ENCODE assay signal across 17 cellular contexts in the genomic region with DNA sequence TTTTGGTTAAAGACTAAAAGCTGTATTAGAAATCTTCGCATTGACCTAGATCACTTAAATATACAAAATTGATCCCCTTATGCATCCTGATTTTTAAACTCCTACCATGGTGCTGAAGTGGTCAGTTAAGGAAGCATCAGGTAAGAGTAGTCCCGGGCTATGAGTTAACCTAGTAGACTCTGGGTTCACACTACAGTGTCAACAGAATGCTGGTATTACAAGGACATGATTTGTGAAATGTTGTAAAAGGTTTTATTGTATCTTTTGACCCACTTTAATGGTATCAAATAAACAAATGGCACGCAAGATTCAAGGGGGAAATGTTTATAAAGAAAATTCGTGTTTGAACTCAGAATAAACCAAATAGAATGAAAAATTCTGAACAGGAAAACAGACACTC. TPM values are rescaled to one million over a fixed set of nuclear protein-coding genes. Genes with fewer than 3 reads are reported as not detected.
DNase-seq lines count a peak whose midpoint lies in the region; ATAC-seq, FAIRE-seq and TF ChIP-seq lines count a peak whose summit lies in the region.
"Had no signal": no experiment of that assay in that cellular context is flagged by ENCODE, and none has a peak within 500 bp of the region (broad histone marks: within the 10 kb centered on the region; RNA-seq: fewer than 3 reads in every experiment).

No MANE protein-coding gene starts in this region.

- H2AFZ ChIP-seq in PC-3 (ENCODE audit: low read length): 0 out of 2 replicates have a peak overlapping the region, but pooled peaks have one; percentile 1
- no peak overlapping the region for H2AFZ ChIP-seq in K562 (ENCODE audit: low read depth, low read length)

- in situ Hi-C loops in K562 (cut with MboI): loop anchor here (10.0 kb wide), 1 partner anchor 347 kb away; no protein-coding TSS in a partner anchor

- peaks cover 59% of the 10 kb centered on the region for H3K4me1 ChIP-seq in PC-3 (ENCODE audit: insufficient read depth, low read length)
- H3K4me1 ChIP-seq in K562 (replicated peaks in 1 of 2; ENCODE audit: control insufficient read depth in 2 of 2, insufficient read depth in 2 of 2, low read length in 2 of 2): no peaks in the 10 kb centered on the region
- peaks cover 7% of the 10 kb centered on the region for H3K4me1 ChIP-seq in mesodermal cell (ENCODE audit: control insufficient read depth, insufficient read depth, low read length, poor library complexity, severe bottlenecking)
- H3K4me1 ChIP-seq: right atrium auricular region had no signal

- intact Hi-C loops in PC-3 (cut with micrococcal nuclease) (loop anchor here (1.0 to 10.0 kb wide), 9 partner anchors 11 to 607 kb away; no protein-coding TSS in a partner anchor), K562 (cut with micrococcal nuclease) (no loop called here)

- TF ChIP-seq EP300 in K562 (IDR thresholded peaks at IDR 0.05; ENCODE audit: low read length): no peak

- no peak for TF ChIP-seq POLR2A in K562 (conservative IDR thresholded peaks at IDR 0.05)

- H3K9me3 ChIP-seq in AG04450 (ENCODE audit: control insufficient read depth, insufficient read depth, low read length) (no peaks in the 10 kb centered on the region), PC-3 (ENCODE audit: low read length) (no peaks in the 10 kb centered on the region), K562 (replicated peaks; ENCODE audit: control insufficient read depth, insufficient read depth, low read depth, low read length) (no peaks in the 10 kb centered on the region), mesodermal cell (ENCODE audit: control insufficient read depth, low read length) (no peaks in the 10 kb centered on the region)
- H3K9me3 ChIP-seq: right atrium auricular region had no signal

- H3F3A ChIP-seq in PC-3 (ENCODE audit: low read length, unreplicated experiment): peaks cover 25% of the 10 kb centered on the region

- CTCF ChIA-PET in AG04450 (lab: Charles Lee): interaction anchor here (1.2 to 1.3 kb wide), 2 partner anchors 13 to 33 kb away, joined by 3 to 7 read pairs; no protein-coding TSS in a partner anchor
- CTCF ChIA-PET in PC-3 (lab: Charles Lee): interaction anchor here (0.7 to 1.9 kb wide), 4 partner anchors 147 to 330 kb away, joined by 4 to 11 read pairs (median 4); no protein-coding TSS in a partner anchor
- CTCF ChIA-PET in K562 (lab: Yijun Ruan, JAX; ENCODE audit: low intra/inter-chr PET ratio): no interaction called here

- H3K4me2 ChIP-seq in PC-3 (ENCODE audit: low read length) (peak overlapping the region; percentile 67), K562 (ENCODE audit: insufficient read depth, low read length) (no peak overlapping the region)

- TF ChIP-seq RAD21 in K562 (CRISPR knock-in tag; conservative IDR thresholded peaks at IDR 0.05 in 1 of 2, IDR thresholded peaks at IDR 0.05 in 1 of 2): no peak

- H3K9me1 ChIP-seq in K562 (ENCODE audit: control insufficient read depth, insufficient read depth, low read length): no peaks in the 10 kb centered on the region

- WGBS in K562 (ENCODE audit: insufficient coverage, low coverage, missing lambda C conversion rate): 0% methylated on average over 4 of the region's 4 CpGs
- 80 to 100% methylated on average over 1 of the region's 4 CpGs for WGBS in mesodermal cell (ENCODE audit: insufficient coverage in 2 of 2), 2 experiments

- H3K27me3 ChIP-seq in AG04450 (ENCODE audit: control insufficient read depth, insufficient read depth, low read length) (no peaks in the 10 kb centered on the region), PC-3 (ENCODE audit: low read length) (no peaks in the 10 kb centered on the region), K562 (ENCODE audit: control insufficient read depth in 2 of 2, insufficient read depth in 2 of 2, low read length in 2 of 2) (no peaks in the 10 kb centered on the region)
- H3K27me3 ChIP-seq: right atrium auricular region had no signal

- POLR2A ChIA-PET in AG04450 (lab: Yijun Ruan, JAX): interaction anchor here (0.7 to 2.2 kb wide), 9 partner anchors 12 to 332 kb away, joined by 4 to 14 read pairs (median 5); no protein-coding TSS in a partner anchor
- POLR2A ChIA-PET in PC-3 (lab: Charles Lee; ENCODE audit: unreplicated experiment): interaction anchor here (1.0 to 1.2 kb wide), 3 partner anchors 11 to 186 kb away, joined by 3 to 14 read pairs (median 4); no protein-coding TSS in a partner anchor
- POLR2A ChIA-PET in K562 (lab: Yijun Ruan, JAX): no interaction called here

- DNase-seq in AG04450 (ENCODE audit: low read depth, low spot score): no peak
- DNase-seq in PC-3: peak; percentile 88
- DNase-seq in K562 (ENCODE audit: extremely low read depth in 1 of 4, low spot score in 3 of 4): no peak
- DNase-seq in NCI-H2227 treated with DMSO at 0.1 percent for 48 hours (lab: John Stamatoyannopoulos, UW): no peak
- no peak for DNase-seq in NCI-H524 treated with DMSO at 0.1 percent for 48 hours (lab: John Stamatoyannopoulos, UW)
- DNase-seq: activated gamma-delta T cell; aorta; DMS 273 treated with DMSO at 0.1 percent for 48 hours; erythroblast; NCI-H1694 treated with DMSO at 0.1 percent for 48 hours; NCI-H510A; stimulated activated CD4-positive, alpha-beta T cell treated with anti-CD3 and anti-CD28 coated beads, Interleukin-2, amount 100 ng/mL, for 24 hours had no signal

- BruUV-seq in PC-3 (replicated peaks; lab: Mats Ljungman, UMichigan): no TSS peak
- BruUV-seq in K562 (replicated peaks; lab: Mats Ljungman, UMichigan): no TSS peak

- no peak overlapping the region for H3K4me3 ChIP-seq in AG04450 (ENCODE audit: low read depth, low read length)
- H3K4me3 ChIP-seq in PC-3 (ENCODE audit: low read length): peak overlapping the region; percentile 25
- no peak overlapping the region for H3K4me3 ChIP-seq in K562
- H3K4me3 ChIP-seq in mesodermal cell (ENCODE audit: extremely low read depth, insufficient read depth, low read length, poor library complexity, severe bottlenecking): no peak overlapping the region
- H3K4me3 ChIP-seq: right atrium auricular region had no signal

- H3K9ac ChIP-seq in PC-3 (ENCODE audit: low read length) (peak overlapping the region; percentile 21; the same call in 1 of the 2 replicates), K562 (ENCODE audit: insufficient read depth in 1 of 2, low read depth in 2 of 2, low read length in 2 of 2) (no peak overlapping the region)

- no peaks in the 10 kb centered on the region for H3K9me2 ChIP-seq in PC-3 (replicated peaks; ENCODE audit: low read length)

- H4K20me1 ChIP-seq in PC-3 (ENCODE audit: low read length) (no peaks in the 10 kb centered on the region), K562 (replicated peaks; ENCODE audit: control insufficient read depth, insufficient read depth, low read length) (no peaks in the 10 kb centered on the region)

- ATAC-seq in PC-3 (peak; percentile 83), K562 (no peak), HG02870 (IDR thresholded peaks at IDR 0.05; ENCODE audit: unreplicated experiment) (no peak)

- H3K27ac ChIP-seq in AG04450 (ENCODE audit: low read depth, low read length): peak overlapping the region; percentile 77
- H3K27ac ChIP-seq in PC-3 (ENCODE audit: low read length): peak overlapping the region; percentile 73
- H3K27ac ChIP-seq in K562 (ENCODE audit: extremely low read depth, low read depth, low read length): no peak overlapping the region
- H3K27ac ChIP-seq in mesodermal cell (ENCODE audit: low read depth, low read length, severe bottlenecking): peak overlapping the region; percentile 50

- FAIRE-seq in K562 (lab: Jason Lieb, UNC): peak; percentile 46
- FAIRE-seq: H1, TTC549 had no signal

- H3K36me3 ChIP-seq in PC-3 (ENCODE audit: low read depth, low read length): peaks cover 18% of the 10 kb centered on the region; the same call in 1 of the 2 replicates
- no peaks in the 10 kb centered on the region for H3K36me3 ChIP-seq in K562 (ENCODE audit: control insufficient read depth, insufficient read depth, low read length)
- no peaks in the 10 kb centered on the region for H3K36me3 ChIP-seq in mesodermal cell (ENCODE audit: control insufficient read depth, insufficient read depth, low read length)
- H3K36me3 ChIP-seq: right atrium auricular region had no signal

- TF ChIP-seq CTCF in AG04450 (IDR thresholded peaks at IDR 0.05; ENCODE audit: low read depth, low read length): no peak
- no peak for TF ChIP-seq CTCF in PC-3 (conservative IDR thresholded peaks at IDR 0.05; ENCODE audit: low read depth, low read length)
- TF ChIP-seq CTCF in K562 (IDR thresholded peaks at IDR 0.05 in 2 of 3, conservative IDR thresholded peaks at IDR 0.05 in 1 of 3; ENCODE audit: insufficient read depth in 2 of 3, low read depth in 1 of 3, low read length in 3 of 3): no peak

- H3K79me2 ChIP-seq in PC-3 (ENCODE audit: low read length): no peaks in the 10 kb centered on the region
- H3K79me2 ChIP-seq in K562 (ENCODE audit: control insufficient read depth, insufficient read depth, low read length): no peaks in the 10 kb centered on the region

TF ChIP-seq in K562, 482 proteins besides CTCF, POLR2A, EP300 and RAD21 (continues in another document):
- TF ChIP-seq CBX1 (IDR thresholded peaks at IDR 0.05; ENCODE audit: low read depth): no peak

RNA-seq across cellular contexts. Expression of a gene that starts 36.8 kb away (rescaled TPM):
- polyA plus RNA-seq in AG04450 (2011; rRNA removed) (1.0 and 1.4 TPM in 2 replicates), K562 (2011; rRNA removed) (0.08 and 0.12 TPM in 2 replicates), K562 (2014; fragmentation: Illumina TruSeq; extraction: Trizol) (not detected in 2 replicates), K562 (2014; fragmentation: Nextera tagmentation; extraction: Ambion mirVana) (under 1 TPM; 0.03 TPM), K562 (2014; rRNA removed) (0.05 and 0.35 TPM in 2 replicates)
- polyA minus RNA-seq in AG04450 (2011; rRNA and poly(A)+ RNA removed): 1.1 and 1.4 TPM in 2 replicates
- total RNA-seq in PC-3 (2014; rRNA removed) (24.8 and 26.6 TPM in 2 replicates), K562 (2014; rRNA removed) (not detected in 2 replicates), K562 (2014; rRNA removed; fragmentation: Illumina TruSeq; extraction: Trizol) (0.10 and 0.11 TPM in 2 replicates), K562 (2015; rRNA removed; fragmentation: Illumina TruSeq; extraction: Trizol) (0.04 and 0.08 TPM in 2 replicates), K562 (2021) (0.09 and 0.18 TPM in 2 replicates)
- total RNA-seq in K562 (2011; cell fraction: chromatin; rRNA removed; ENCODE audit: low replicate concordance): not detected in 2 replicates
- not detected in 2 replicates for total RNA-seq in K562 (2011; cell fraction: nucleolus; rRNA removed)
- not detected in 2 replicates for total RNA-seq in K562 (2011; cell fraction: nucleoplasm; rRNA removed)
- polyA plus RNA-seq in K562 (2011; cell fraction: cytosol; rRNA removed): 0.01 TPM in 1 of 2 replicates, not detected in the other
- polyA plus RNA-seq in K562 (2011; cell fraction: nucleus; rRNA removed): 0.06 and 0.07 TPM in 2 replicates
- 0.13 and 0.33 TPM in 2 replicates for polyA plus RNA-seq in K562 (2012)
- 0.18 and 0.21 TPM in 2 replicates for polyA minus RNA-seq in K562 (2011; rRNA and poly(A)+ RNA removed)
- not detected in 2 replicates for polyA minus RNA-seq in K562 (2011; cell fraction: cytosol; rRNA and poly(A)+ RNA removed)
- 0.13 and 0.44 TPM in 2 replicates for polyA minus RNA-seq in K562 (2011; cell fraction: nucleus; rRNA and poly(A)+ RNA removed)
- 5.9 TPM for polyA plus RNA-seq in mesodermal cell (2013, experiment 1 of 2)
- 6.7 TPM for polyA plus RNA-seq in mesodermal cell (2013, experiment 2 of 2)

Comparison
In these comparisons a context has a peak if more than half of its experiments do, and no peak if none do; other contexts are left out.
1. RNA of a gene that starts 36.8 kb away (total RNA-seq): 24.8 to 26.6 TPM in PC-3; 0.04 to 0.18 TPM in K562; every median in the first group is over 10 times any median in the second.